22 cellular contexts compared by ENCODE assay signal in genomic region chr2:167972020-167972419, GRCh38.
DNase-seq lines count a peak whose midpoint lies in the region; ATAC-seq and TF ChIP-seq lines count a peak whose summit lies in the region.
"Had no signal": no experiment of that assay in that cellular context is flagged by ENCODE, and none has a peak within 500 bp of the region (broad histone marks: within the 10 kb centered on the region; RNA-seq: fewer than 3 reads in every experiment).

No MANE protein-coding gene starts in this region.

- no peaks in the 10 kb centered on the region for H3K4me1 Mint-ChIP-seq in endodermal cell
- H3K4me1 Mint-ChIP-seq: B cell, CD14-positive monocyte had no signal

- WGBS in endodermal cell (ENCODE audit: insufficient coverage in 1 of 2, insufficient read length in 1 of 2), 2 experiments, result 96 to 100% methylated on average over 1 of the region's 1 CpG
- WGBS in mesendoderm (ENCODE audit: extremely low coverage, insufficient coverage, low lambda C conversion rate), result no CpG with 5 or more reads among the region's 1 CpG

- peaks cover 80% of the 10 kb centered on the region for H3K36me3 ChIP-seq in BLaER1
- peaks cover 6% of the 10 kb centered on the region for H3K36me3 ChIP-seq in endodermal cell (ENCODE audit: control insufficient read depth, insufficient read depth, low read length)
- H3K36me3 ChIP-seq in mesendoderm (ENCODE audit: control insufficient read depth, insufficient read depth, low read length), result no peaks in the 10 kb centered on the region

- no peak overlapping the region for H2BK15ac ChIP-seq in mesendoderm (replicated peaks; ENCODE audit: low read depth)

- no peak overlapping the region for H3K27ac ChIP-seq in BLaER1
- no peak overlapping the region for H3K27ac ChIP-seq in endodermal cell (ENCODE audit: low read depth, low read length)
- H3K27ac ChIP-seq in mesendoderm (ENCODE audit: low read depth, low read length), result no peak overlapping the region
- H3K27ac ChIP-seq: 22Rv1, A549 had no signal

- no peak overlapping the region for H4K5ac ChIP-seq in mesendoderm (ENCODE audit: low read length)

- H3K4me2 ChIP-seq in BLaER1 (no peak overlapping the region), mesendoderm (ENCODE audit: low read length) (no peak overlapping the region)
- H3K4me2 ChIP-seq: A549 had no signal

- H3K9me3 ChIP-seq in BLaER1 (peaks cover 68% of the 10 kb centered on the region), endodermal cell (ENCODE audit: control insufficient read depth, low read length) (peaks cover 62% of the 10 kb centered on the region)
- H3K9me3 ChIP-seq: A549 had no signal

- no peak overlapping the region for H3K56ac ChIP-seq in mesendoderm (ENCODE audit: low read length)

- no peak overlapping the region for H2AK5ac ChIP-seq in mesendoderm (ENCODE audit: low read length)

- no peaks in the 10 kb centered on the region for H4K20me1 ChIP-seq in BLaER1

- H3K79me2 ChIP-seq in mesendoderm (ENCODE audit: control insufficient read depth, insufficient read depth, low read length), result no peaks in the 10 kb centered on the region

- no peak overlapping the region for H3K9ac ChIP-seq in BLaER1
- H3K9ac ChIP-seq in endodermal cell (ENCODE audit: extremely low read depth, low read length, poor library complexity, severe bottlenecking), result no peak overlapping the region
- no peak overlapping the region for H3K9ac ChIP-seq in mesendoderm (ENCODE audit: low read length)

- peak overlapping the region; percentile 36; the same call in 1 of the 2 replicates for H3K4me3 ChIP-seq in BLaER1
- peak overlapping the region; percentile 64 for H3K4me3 ChIP-seq in endodermal cell (ENCODE audit: low read length)
- peak overlapping the region; percentile 25 for H3K4me3 ChIP-seq in mesendoderm (ENCODE audit: low read length)
- H3K4me3 ChIP-seq: A549 had no signal

- H3K27me3 ChIP-seq in BLaER1 (no peaks in the 10 kb centered on the region), endodermal cell (ENCODE audit: control insufficient read depth, insufficient read depth, low read length, poor library complexity, severe bottlenecking) (no peaks in the 10 kb centered on the region), mesendoderm (ENCODE audit: insufficient read depth, low read length, poor library complexity) (no peaks in the 10 kb centered on the region)

- H2BK120ac ChIP-seq in mesendoderm (ENCODE audit: low read depth, low read length), result no peak overlapping the region

- H4K8ac ChIP-seq in mesendoderm (ENCODE audit: low read depth, low read length), result no peak overlapping the region

- no peak overlapping the region for H3K4me3 Mint-ChIP-seq in endodermal cell
- H3K4me3 Mint-ChIP-seq: B cell; CD14-positive monocyte; CD4-positive, alpha-beta memory T cell; CD4-positive, CD25-positive, alpha-beta regulatory T cell; CD8-positive, alpha-beta memory T cell had no signal

- peaks cover 47% of the 10 kb centered on the region for H3K36me3 Mint-ChIP-seq in endodermal cell (ENCODE audit: low read depth)

- DNase-seq in RPMI7951 (ENCODE audit: low read depth), result peak; percentile 28
- DNase-seq in endodermal cell, result no peak
- DNase-seq in mesendoderm, result no peak
- no peak for DNase-seq in occipital lobe (lab: John Stamatoyannopoulos, UW)
- no peak for DNase-seq in DMS53 treated with DMSO at 0.1 percent for 48 hours (lab: John Stamatoyannopoulos, UW; ENCODE audit: unreplicated experiment)
- no peak for DNase-seq in stimulated activated naive CD8-positive, alpha-beta T cell treated with anti-CD3 and anti-CD28 coated beads, Interleukin-15, Interleukin-2, amounts not matched to agents 100 U/mL and 50 U/mL, for 24 hours
- DNase-seq: AML-193; C1 segment of cervical spinal cord; CD4-positive, alpha-beta memory T cell; CD4-positive, CD25-positive, alpha-beta regulatory T cell; CD8-positive, alpha-beta memory T cell; COR-L47; DMS 273 treated with DMSO at 0.1 percent for 48 hours; DMS153; DMS79 treated with DMSO at 0.1 percent for 48 hours; GF-D8 had no signal

- no peaks in the 10 kb centered on the region for H3K79me1 ChIP-seq in mesendoderm (ENCODE audit: low read length)

- peaks cover 8% of the 10 kb centered on the region; the same call in 1 of the 2 replicates for H3K4me1 ChIP-seq in BLaER1
- H3K4me1 ChIP-seq in endodermal cell (ENCODE audit: control insufficient read depth, insufficient read depth, low read length), result no peaks in the 10 kb centered on the region
- H3K4me1 ChIP-seq in mesendoderm (ENCODE audit: control insufficient read depth, low read depth, low read length), result no peaks in the 10 kb centered on the region
- H3K4me1 ChIP-seq: A549 had no signal

- no peak overlapping the region for H3K18ac ChIP-seq in mesendoderm (ENCODE audit: low read length)

- H3K23ac ChIP-seq in mesendoderm (ENCODE audit: low read length), result no peak overlapping the region

- TF ChIP-seq CTCF in endodermal cell (conservative IDR thresholded peaks at IDR 0.05), result no peak

- no peak overlapping the region for H3K27ac Mint-ChIP-seq in endodermal cell
- H3K27ac Mint-ChIP-seq: B cell; CD14-positive monocyte; CD4-positive, CD25-positive, alpha-beta regulatory T cell had no signal

- H3K4ac ChIP-seq in mesendoderm (ENCODE audit: low read depth, low read length), result no peak overlapping the region

- H3K9me3 Mint-ChIP-seq in endodermal cell, result peaks cover 68% of the 10 kb centered on the region

- no peak for ATAC-seq in HG02763 (IDR thresholded peaks at IDR 0.05; ENCODE audit: unreplicated experiment)
- ATAC-seq in stimulated activated naive CD8-positive, alpha-beta T cell treated with anti-CD3 and anti-CD28 coated beads, Interleukin-15, Interleukin-2, amounts not matched to agents 100 U/mL and 50 U/mL, for 24 hours, result no peak
- ATAC-seq: A549 had no signal

- no peaks in the 10 kb centered on the region for H3K27me3 Mint-ChIP-seq in endodermal cell (ENCODE audit: insufficient read depth)
- H3K27me3 Mint-ChIP-seq: B cell; CD4-positive, alpha-beta memory T cell; CD4-positive, CD25-positive, alpha-beta regulatory T cell; CD8-positive, alpha-beta memory T cell had no signal

- no peak overlapping the region for H2BK5ac ChIP-seq in mesendoderm (ENCODE audit: low read length)
